14 cellular contexts compared by ENCODE assay signal in the genomic region with DNA sequence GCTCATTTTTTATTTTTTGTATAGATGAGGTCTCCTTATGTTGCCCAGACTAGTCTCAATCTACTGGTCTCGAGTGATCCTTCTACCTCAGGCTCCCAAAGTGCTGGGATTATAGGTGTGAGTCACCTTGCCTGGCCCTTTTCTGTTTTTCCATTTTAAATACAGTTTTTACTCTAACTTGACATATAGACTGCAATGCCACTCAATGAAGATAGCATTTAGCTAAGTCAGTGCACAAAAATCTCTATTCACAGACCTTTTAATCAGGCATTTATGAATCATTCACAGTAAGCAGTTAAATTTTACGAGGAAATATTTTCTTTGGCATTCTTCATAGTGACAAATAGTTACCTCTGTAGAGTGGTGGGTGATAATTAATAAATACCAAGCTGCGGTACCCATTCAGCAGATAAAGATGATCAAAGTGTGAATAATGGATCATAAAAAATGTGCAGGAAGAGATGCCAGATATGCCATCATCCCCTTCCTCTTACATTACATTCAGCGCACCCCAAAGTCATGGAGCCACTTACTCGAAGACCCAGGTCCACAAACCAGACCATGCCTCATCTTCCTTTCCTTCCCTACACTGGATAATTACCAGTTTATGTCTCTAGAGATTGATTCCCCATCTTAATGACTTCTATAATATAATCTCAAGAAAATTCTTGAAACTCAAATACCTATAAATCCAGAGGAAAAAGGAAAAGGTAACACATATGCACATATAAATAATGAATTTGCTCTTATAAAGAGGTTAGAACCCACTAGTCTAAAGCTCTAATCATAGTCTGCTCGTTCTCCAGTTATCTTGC. TPM values are rescaled to one million over a fixed set of nuclear protein-coding genes. Genes with fewer than 3 reads are reported as not detected.
DNase-seq lines count a peak whose midpoint lies in the region; TF ChIP-seq lines count a peak whose summit lies in the region.
"Had no signal": no experiment of that assay in that cellular context is flagged by ENCODE, and none has a peak within 500 bp of the region (broad histone marks: within the 10 kb centered on the region; RNA-seq: fewer than 3 reads in every experiment).

No MANE protein-coding gene starts in this region.

- CTCF ChIA-PET in SK-N-SH (lab: Yijun Ruan, JAX) = interaction anchor here (0.7 to 1.3 kb wide), 4 partner anchors 12 to 281 kb away, joined by 3 read pairs; no protein-coding TSS in a partner anchor

- peak in 1 of 2 experiments; percentile 91; a peak in 2 of 4 replicates for TF ChIP-seq EP300 in SK-N-SH (IDR thresholded peaks at IDR 0.05; ENCODE audit: borderline replicate concordance in 1 of 2, low read depth in 1 of 2, low read length in 1 of 2)

- H3K36me3 Mint-ChIP-seq in HFFc6 (ENCODE audit: low read depth) = peaks cover 19% of the 10 kb centered on the region

- H3K4me3 ChIP-seq in SK-N-SH (ENCODE audit: low read depth in 2 of 2, low read length in 1 of 2) = no peak overlapping the region
- H3K4me3 ChIP-seq in kidney epithelial cell (ENCODE audit: low read depth, low read length) = no peak overlapping the region

- H3K27me3 Mint-ChIP-seq in HFFc6 (ENCODE audit: insufficient read depth) = no peaks in the 10 kb centered on the region

- no peaks in the 10 kb centered on the region for H3K27me3 ChIP-seq in SK-N-SH (ENCODE audit: insufficient read depth)
- H3K27me3 ChIP-seq in kidney epithelial cell (ENCODE audit: control insufficient read depth, insufficient read depth, low read length) = no peaks in the 10 kb centered on the region

- peak overlapping the region; percentile 25; the same call in 1 of the 2 replicates for H3K4me3 Mint-ChIP-seq in HFFc6

- peaks cover 45% of the 10 kb centered on the region for H3K4me1 Mint-ChIP-seq in HFFc6 (ENCODE audit: low read depth)

- peaks cover 14 to 55% of the 10 kb centered on the region in 2 experiments for H3K36me3 ChIP-seq in SK-N-SH (replicated peaks in 1 of 2; ENCODE audit: control insufficient read depth in 1 of 2, insufficient read depth in 2 of 2, low read length in 1 of 2)
- no peaks in the 10 kb centered on the region for H3K36me3 ChIP-seq in kidney epithelial cell (ENCODE audit: control insufficient read depth, insufficient read depth, low read length)

- no peak overlapping the region for H2AFZ ChIP-seq in SK-N-SH (ENCODE audit: low read depth)

- TF ChIP-seq CTCF in HFFc6 (IDR thresholded peaks at IDR 0.05) (no peak), SK-N-SH (IDR thresholded peaks at IDR 0.05) (no peak), kidney epithelial cell (IDR thresholded peaks at IDR 0.05; ENCODE audit: insufficient read depth, low read length, poor library complexity, severe bottlenecking) (no peak)

- H3F3A ChIP-seq in SK-N-SH (replicated peaks; ENCODE audit: insufficient read depth) = peaks cover 58% of the 10 kb centered on the region

- H3K9me3 ChIP-seq in SK-N-SH = no peaks in the 10 kb centered on the region

- H3K4me2 ChIP-seq in SK-N-SH = peak overlapping the region; percentile 53

- H3K9ac ChIP-seq in SK-N-SH = peak overlapping the region; percentile 7; the same call in 1 of the 2 replicates

- POLR2A ChIA-PET in SK-N-SH (lab: Yijun Ruan, JAX) = no interaction called here

- peaks cover 84% of the 10 kb centered on the region for H3K79me2 ChIP-seq in SK-N-SH (ENCODE audit: insufficient read depth)

- H3K9me2 ChIP-seq in SK-N-SH = no peaks in the 10 kb centered on the region

- WGBS in SK-N-SH (ENCODE audit: low lambda C conversion rate) = 41% methylated on average over 6 of the region's 6 CpGs

- peaks cover 46% of the 10 kb centered on the region for H4K20me1 ChIP-seq in SK-N-SH (ENCODE audit: insufficient read depth)

- peaks cover 3 to 11% of the 10 kb centered on the region in 2 experiments; a peak in 3 of 4 replicates for H3K4me1 ChIP-seq in SK-N-SH (ENCODE audit: control insufficient read depth in 1 of 2, insufficient read depth in 2 of 2, low read depth in 1 of 2, low read length in 1 of 2)

- no peaks in the 10 kb centered on the region for H3K9me3 Mint-ChIP-seq in HFFc6

- peak overlapping the region in 1 of 2 experiments; percentile 78; a peak in 2 of 4 replicates for H3K27ac ChIP-seq in SK-N-SH (ENCODE audit: low read depth in 2 of 2, low read length in 1 of 2)

- peak; percentile 72 for DNase-seq in ACHN
- DNase-seq in HFFc6 = peak; percentile 68
- no peak for DNase-seq in SK-N-SH
- peak; percentile 32 for DNase-seq in kidney epithelial cell (ENCODE audit: low read depth)
- DNase-seq in GF-D8 (lab: John Stamatoyannopoulos, UW) = no peak
- no peak for DNase-seq in activated CD4-positive, alpha-beta T cell treated with anti-CD3 and anti-CD28 coated beads for 4 hours
- no peak for DNase-seq in DMS 273 (lab: John Stamatoyannopoulos, UW; ENCODE audit: unreplicated experiment)
- no peak for DNase-seq in H4 (ENCODE audit: low spot score)
- DNase-seq: activated effector memory CD4-positive, alpha-beta T cell treated with anti-CD3 and anti-CD28 coated beads, Interleukin-2, amount 50 U/mL, for 16 hours; aorta; glutamatergic neuron; NCI-H1092 treated with DMSO at 0.1 percent for 48 hours; NCI-H748 treated with DMSO at 0.1 percent for 48 hours; right cardiac atrium had no signal

- H3K27ac Mint-ChIP-seq in HFFc6 = peak overlapping the region; percentile 66

- TF ChIP-seq RAD21 in SK-N-SH (IDR thresholded peaks at IDR 0.05; ENCODE audit: low read length) = no peak

- in situ Hi-C loops in ACHN (cut with HindIII; ENCODE audit: low pct_ligation_motif_present, low pct_unique_long_range_greater_than_20kb, low sequenced_read_pairs) = no loop called here

TF ChIP-seq in SK-N-SH, 30 proteins besides CTCF, POLR2A, EP300 and RAD21 (continues in another document):
- TF ChIP-seq TEAD4 (IDR thresholded peaks at IDR 0.05; ENCODE audit: borderline replicate concordance, insufficient read depth) (peak; percentile 83), RCOR1 (IDR thresholded peaks at IDR 0.05; ENCODE audit: low read length) (no peak), POLR2AphosphoS5 (IDR thresholded peaks at IDR 0.05; ENCODE audit: low read depth, low read length) (peak; percentile 61; the same call in 1 of the 2 replicates), TCF12 (IDR thresholded peaks at IDR 0.05) (peak; percentile 88), GATA2 (CRISPR knock-in tag; IDR thresholded peaks at IDR 0.05) (no peak), NRF1 (IDR thresholded peaks at IDR 0.05; ENCODE audit: low read depth, low read length) (no peak), FOXJ3 (CRISPR knock-in tag; IDR thresholded peaks at IDR 0.05) (no peak), FOXM1 (IDR thresholded peaks at IDR 0.05; ENCODE audit: low read depth) (peak; percentile 70; the same call in 1 of the 2 replicates), MEF2A (IDR thresholded peaks at IDR 0.05; ENCODE audit: borderline replicate concordance, low read depth) (0 out of 2 replicates have a peak, but pooled peaks have one; percentile 52), ELF1 (IDR thresholded peaks at IDR 0.05) (no peak), CHD2 (IDR thresholded peaks at IDR 0.05; ENCODE audit: low read length, partially characterized antibody) (no peak), RFX5 (IDR thresholded peaks at IDR 0.05; ENCODE audit: low read length) (no peak), GABPA (IDR thresholded peaks at IDR 0.05; ENCODE audit: low read depth) (no peak)
- TF ChIP-seq, protein P1, sequence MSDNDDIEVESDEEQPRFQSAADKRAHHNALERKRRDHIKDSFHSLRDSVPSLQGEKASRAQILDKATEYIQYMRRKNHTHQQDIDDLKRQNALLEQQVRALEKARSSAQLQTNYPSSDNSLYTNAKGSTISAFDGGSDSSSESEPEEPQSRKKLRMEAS (IDR thresholded peaks at IDR 0.05; ENCODE audit: low read depth) = no peak
- TF ChIP-seq, protein P2, sequence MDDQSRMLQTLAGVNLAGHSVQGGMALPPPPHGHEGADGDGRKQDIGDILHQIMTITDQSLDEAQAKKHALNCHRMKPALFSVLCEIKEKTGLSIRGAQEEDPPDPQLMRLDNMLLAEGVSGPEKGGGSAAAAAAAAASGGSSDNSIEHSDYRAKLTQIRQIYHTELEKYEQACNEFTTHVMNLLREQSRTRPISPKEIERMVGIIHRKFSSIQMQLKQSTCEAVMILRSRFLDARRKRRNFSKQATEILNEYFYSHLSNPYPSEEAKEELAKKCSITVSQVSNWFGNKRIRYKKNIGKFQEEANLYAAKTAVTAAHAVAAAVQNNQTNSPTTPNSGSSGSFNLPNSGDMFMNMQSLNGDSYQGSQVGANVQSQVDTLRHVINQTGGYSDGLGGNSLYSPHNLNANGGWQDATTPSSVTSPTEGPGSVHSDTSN (IDR thresholded peaks at IDR 0.05) = peak; percentile 90
- TF ChIP-seq, protein P3, sequence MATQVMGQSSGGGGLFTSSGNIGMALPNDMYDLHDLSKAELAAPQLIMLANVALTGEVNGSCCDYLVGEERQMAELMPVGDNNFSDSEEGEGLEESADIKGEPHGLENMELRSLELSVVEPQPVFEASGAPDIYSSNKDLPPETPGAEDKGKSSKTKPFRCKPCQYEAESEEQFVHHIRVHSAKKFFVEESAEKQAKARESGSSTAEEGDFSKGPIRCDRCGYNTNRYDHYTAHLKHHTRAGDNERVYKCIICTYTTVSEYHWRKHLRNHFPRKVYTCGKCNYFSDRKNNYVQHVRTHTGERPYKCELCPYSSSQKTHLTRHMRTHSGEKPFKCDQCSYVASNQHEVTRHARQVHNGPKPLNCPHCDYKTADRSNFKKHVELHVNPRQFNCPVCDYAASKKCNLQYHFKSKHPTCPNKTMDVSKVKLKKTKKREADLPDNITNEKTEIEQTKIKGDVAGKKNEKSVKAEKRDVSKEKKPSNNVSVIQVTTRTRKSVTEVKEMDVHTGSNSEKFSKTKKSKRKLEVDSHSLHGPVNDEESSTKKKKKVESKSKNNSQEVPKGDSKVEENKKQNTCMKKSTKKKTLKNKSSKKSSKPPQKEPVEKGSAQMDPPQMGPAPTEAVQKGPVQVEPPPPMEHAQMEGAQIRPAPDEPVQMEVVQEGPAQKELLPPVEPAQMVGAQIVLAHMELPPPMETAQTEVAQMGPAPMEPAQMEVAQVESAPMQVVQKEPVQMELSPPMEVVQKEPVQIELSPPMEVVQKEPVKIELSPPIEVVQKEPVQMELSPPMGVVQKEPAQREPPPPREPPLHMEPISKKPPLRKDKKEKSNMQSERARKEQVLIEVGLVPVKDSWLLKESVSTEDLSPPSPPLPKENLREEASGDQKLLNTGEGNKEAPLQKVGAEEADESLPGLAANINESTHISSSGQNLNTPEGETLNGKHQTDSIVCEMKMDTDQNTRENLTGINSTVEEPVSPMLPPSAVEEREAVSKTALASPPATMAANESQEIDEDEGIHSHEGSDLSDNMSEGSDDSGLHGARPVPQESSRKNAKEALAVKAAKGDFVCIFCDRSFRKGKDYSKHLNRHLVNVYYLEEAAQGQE (IDR thresholded peaks at IDR 0.05; ENCODE audit: low read depth, low read length) = no peak

RNA-seq across cellular contexts. Expression of a gene that starts 56.0 kb away (rescaled TPM):
- 100 to 1,000 TPM in 4 of 6 experiments, 10 to 100 TPM in 2; 89.7 to 108 (median 105) TPM for total RNA-seq in HFFc6 (2021; fragmentation: NEBNext Ultra II Directional; extraction: Animal tissue kit (Norgen Biotek cat#: 25700))
- polyA plus RNA-seq in SK-N-SH (2012; rRNA removed) = 129 and 162 TPM in 2 replicates
- polyA plus RNA-seq in SK-N-SH (2012; cell fraction: cytosol; rRNA removed) = 170 and 186 TPM in 2 replicates
- 118 and 177 TPM in 2 replicates for polyA plus RNA-seq in SK-N-SH (2012; cell fraction: nucleus; rRNA removed)
- total RNA-seq in kidney epithelial cell = 127 and 133 TPM in 2 replicates
- total RNA-seq in H4 (2014; rRNA removed; shearing (Covaris generic)) = 26.2 and 32.5 TPM in 2 replicates

Comparison
In these comparisons a context has a peak if more than half of its experiments do, and no peak if none do; other contexts are left out.
1. DNase-seq: peak in ACHN (single experiment), HFFc6 (single experiment) and kidney epithelial cell (single experiment); none in SK-N-SH (single experiment), GF-D8 (single experiment), activated CD4-positive, alpha-beta T cell treated with anti-CD3 and anti-CD28 coated beads for 4 hours (0 of 2), DMS 273 (single experiment) and H4 (single experiment).